Comparison of ENCODE assay signal across 3 cellular contexts in genomic region chr2:187129866-187130265, GRCh38.
"Had no signal": no experiment of that assay in that cellular context is flagged by ENCODE, and none has a peak within 500 bp of the region (broad histone marks: within the 10 kb centered on the region; RNA-seq: fewer than 3 reads in every experiment).

No MANE protein-coding gene starts in this region.

- DNase-seq: GDM1, GF-D8 had no signal

- ATAC-seq: GM12878 had no signal

- H3K4me3 ChIP-seq: GM12878 had no signal
